10 cellular contexts compared by ENCODE assay signal in the genomic region with DNA sequence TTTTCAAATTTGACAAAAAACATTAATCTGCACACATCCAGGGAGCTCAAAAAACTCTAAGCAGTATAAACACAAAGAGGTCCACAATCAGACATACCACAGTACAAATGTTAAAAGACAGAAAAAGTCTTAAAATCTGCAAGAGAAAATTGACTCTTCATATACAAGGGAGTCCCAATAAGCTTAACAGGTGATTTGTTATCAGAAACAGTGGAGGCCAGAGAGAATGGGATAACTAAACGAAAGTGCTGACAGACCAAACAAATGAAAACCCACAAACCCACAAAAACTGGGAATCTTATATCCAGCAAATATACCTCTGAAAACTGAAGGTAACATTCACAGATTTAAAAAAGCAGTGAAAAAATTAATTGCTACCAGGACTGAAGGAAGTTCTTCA.
"Had no signal": no experiment of that assay in that cellular context is flagged by ENCODE, and none has a peak within 500 bp of the region (broad histone marks: within the 10 kb centered on the region; RNA-seq: fewer than 3 reads in every experiment).

No MANE protein-coding gene starts in this region.

- H3K4me3 Mint-ChIP-seq: GM23338, HFFc6 had no signal

- H2AFZ ChIP-seq: GM23248, GM23338 had no signal

- DNase-seq: GM23248, GOT3, H7, HCEC 1CT, HFFc6 had no signal

- H3K27ac ChIP-seq: GM23248 had no signal

- FAIRE-seq: H1, H54 had no signal

- H3K27ac Mint-ChIP-seq: GM23338, HFFc6 had no signal

- H3K9ac ChIP-seq: GM23248 had no signal

- H3K4me2 ChIP-seq: GM23338 had no signal

- ATAC-seq: GM23338, HCT116 had no signal

- H3K4me3 ChIP-seq: GM23248, GM23338, HAP-1 had no signal

- H3K4me1 ChIP-seq: HAP-1 had no signal

- H3K4me1 Mint-ChIP-seq: GM23338 had no signal

- H3K36me3 ChIP-seq: HAP-1 had no signal

- H3K9me3 ChIP-seq: HAP-1 had no signal
